1 cellular context compared by ENCODE assay signal in the genomic region with DNA sequence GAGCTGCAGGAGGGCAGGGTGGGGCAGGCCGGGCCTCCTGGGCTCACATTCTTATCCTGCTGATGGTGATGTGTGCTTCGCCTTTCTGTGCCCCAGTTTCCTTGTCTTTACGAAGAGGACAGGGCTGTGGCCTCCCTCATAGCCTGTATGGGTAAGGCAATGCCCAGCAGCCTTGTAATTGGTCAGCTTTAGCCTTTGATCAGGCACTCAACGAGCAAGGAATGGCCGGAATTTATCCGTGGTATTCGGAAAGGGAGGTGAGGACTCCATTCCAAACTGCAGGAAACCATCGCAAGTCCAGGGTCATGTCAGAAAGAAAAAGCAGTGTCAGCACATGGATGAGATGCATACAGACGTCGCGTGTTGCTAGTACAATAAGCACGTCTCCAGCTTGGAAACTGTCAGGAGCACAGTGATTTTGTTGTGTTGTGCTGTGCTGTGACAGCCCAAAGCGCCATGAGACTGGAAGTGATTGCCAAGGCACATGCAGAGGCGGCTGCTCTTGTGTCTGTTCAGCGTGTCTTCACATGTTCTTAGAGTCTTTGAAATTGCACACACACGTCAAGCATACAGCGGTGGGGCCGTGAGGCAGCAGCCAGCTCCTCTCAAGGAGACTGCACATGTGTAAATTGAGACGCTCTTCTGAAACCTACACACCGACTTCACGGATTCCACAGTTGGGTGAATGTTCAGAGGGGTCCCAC.
A peak's percentile ranks its signal among the peaks of the same experiment; 100 is the strongest.
TF ChIP-seq lines count a peak whose summit lies in the region.

No MANE protein-coding gene starts in this region.

TF ChIP-seq in H1, 55 proteins besides CTCF, POLR2A, EP300 and RAD21:
- TF ChIP-seq TEAD4 (IDR thresholded peaks at IDR 0.05; ENCODE audit: low read depth, low read length) (peak; percentile 93; the same call in 1 of the 2 replicates), MAFK (IDR thresholded peaks at IDR 0.05; ENCODE audit: low read depth, low read length) (peak; percentile 34; the same call in 1 of the 2 replicates)
- TF ChIP-seq, protein P1, sequence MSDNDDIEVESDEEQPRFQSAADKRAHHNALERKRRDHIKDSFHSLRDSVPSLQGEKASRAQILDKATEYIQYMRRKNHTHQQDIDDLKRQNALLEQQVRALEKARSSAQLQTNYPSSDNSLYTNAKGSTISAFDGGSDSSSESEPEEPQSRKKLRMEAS (IDR thresholded peaks at IDR 0.05) = no peak
